In genomic region chr17:60142872-60143499, GRCh38 we compare ENCODE assay signal across 9 cellular contexts. TPM values are rescaled to one million over a fixed set of nuclear protein-coding genes. Genes with fewer than 3 reads are reported as not detected.
DNase-seq lines count a peak whose midpoint lies in the region; ATAC-seq and TF ChIP-seq lines count a peak whose summit lies in the region.
"Had no signal": no experiment of that assay in that cellular context is flagged by ENCODE, and none has a peak within 500 bp of the region (broad histone marks: within the 10 kb centered on the region; RNA-seq: fewer than 3 reads in every experiment).

No MANE protein-coding gene starts in this region.

- peaks cover 0 to 2% (median 0%) of the 10 kb centered on the region in 5 donors for H3K9me3 Mint-ChIP-seq in CD8-positive, alpha-beta memory T cell
- no peaks in the 10 kb centered on the region for H3K9me3 Mint-ChIP-seq in MCF 10A (ENCODE audit: unreplicated experiment)

- H3K27ac Mint-ChIP-seq in CD8-positive, alpha-beta memory T cell = peak overlapping the region in 1 of 8 donors; percentile 17
- no peak overlapping the region for H3K27ac Mint-ChIP-seq in MCF 10A (ENCODE audit: low read depth, unreplicated experiment)
- H3K27ac Mint-ChIP-seq: activated naive CD8-positive, alpha-beta T cell had no signal

- no peak overlapping the region for H3K27ac ChIP-seq in CD8-positive, alpha-beta memory T cell (ENCODE audit: low read depth, low read length)
- no peak overlapping the region for H3K27ac ChIP-seq in HEK293 (ENCODE audit: extremely low read depth, low read depth, low read length)
- H3K27ac ChIP-seq in iPS-20b (ENCODE audit: low read length) = no peak overlapping the region
- H3K27ac ChIP-seq in smooth muscle cell (ENCODE audit: low read depth) = peak overlapping the region; percentile 56

- H3K36me3 Mint-ChIP-seq in CD8-positive, alpha-beta memory T cell = no peaks in the 10 kb centered on the region
- H3K36me3 Mint-ChIP-seq in MCF 10A (ENCODE audit: insufficient read depth, unreplicated experiment) = no peaks in the 10 kb centered on the region
- H3K36me3 Mint-ChIP-seq: activated naive CD8-positive, alpha-beta T cell had no signal

- H2AFZ ChIP-seq in smooth muscle cell (ENCODE audit: low read depth) = peak overlapping the region; percentile 37

- no peaks in the 10 kb centered on the region for H3F3A ChIP-seq in smooth muscle cell (ENCODE audit: low read depth)

- no peaks in the 10 kb centered on the region for H3K9me3 ChIP-seq in CD8-positive, alpha-beta memory T cell (ENCODE audit: low read length)
- H3K9me3 ChIP-seq in HEK293 (ENCODE audit: control insufficient read depth, insufficient read depth, low read depth, low read length) (no peaks in the 10 kb centered on the region), iPS-20b (ENCODE audit: insufficient read depth, low read depth, low read length) (no peaks in the 10 kb centered on the region; the same call in 1 of the 2 replicates), smooth muscle cell (replicated peaks; ENCODE audit: low read depth) (no peaks in the 10 kb centered on the region)

- no peaks in the 10 kb centered on the region for H4K20me1 ChIP-seq in smooth muscle cell (ENCODE audit: low read depth)

- no peak overlapping the region for H3K4me3 ChIP-seq in CD8-positive, alpha-beta memory T cell (ENCODE audit: low read length)
- H3K4me3 ChIP-seq in HEK293 (ENCODE audit: low read depth, low read length) (no peak overlapping the region), iPS-20b (ENCODE audit: low read length) (peak overlapping the region; percentile 66; the same call in 1 of the 2 replicates), smooth muscle cell (peak overlapping the region; percentile 50)

- peak overlapping the region in 2 of 7 donors; percentile 14 to 53 for H3K4me3 Mint-ChIP-seq in CD8-positive, alpha-beta memory T cell
- H3K4me3 Mint-ChIP-seq in MCF 10A (ENCODE audit: unreplicated experiment) = peak overlapping the region; percentile 71
- H3K4me3 Mint-ChIP-seq: activated naive CD8-positive, alpha-beta T cell had no signal

- WGBS in smooth muscle cell (ENCODE audit: low lambda C conversion rate) = 16% methylated on average over 10 of the region's 10 CpGs

- H3K36me3 ChIP-seq in CD8-positive, alpha-beta memory T cell (ENCODE audit: insufficient read depth, low read length) = no peaks in the 10 kb centered on the region
- H3K36me3 ChIP-seq in HEK293 (ENCODE audit: control insufficient read depth in 2 of 2, insufficient read depth in 1 of 2, low read length in 2 of 2) (no peaks in the 10 kb centered on the region), iPS-20b (ENCODE audit: insufficient read depth, low read depth, low read length) (no peaks in the 10 kb centered on the region), smooth muscle cell (ENCODE audit: low read depth) (no peaks in the 10 kb centered on the region)

- H3K79me2 ChIP-seq in smooth muscle cell (ENCODE audit: low read depth) = no peaks in the 10 kb centered on the region

- peaks cover 13 to 32% (median 18%) of the 10 kb centered on the region in 3 donors for H3K4me1 Mint-ChIP-seq in CD8-positive, alpha-beta memory T cell
- H3K4me1 Mint-ChIP-seq in MCF 10A (ENCODE audit: insufficient read depth, unreplicated experiment) = peaks cover 18% of the 10 kb centered on the region

- peaks cover 66 to 96% of the 10 kb centered on the region in 2 donors for H3K27me3 Mint-ChIP-seq in CD8-positive, alpha-beta memory T cell
- H3K27me3 Mint-ChIP-seq in MCF 10A (ENCODE audit: insufficient read depth, unreplicated experiment) = peaks cover 31% of the 10 kb centered on the region

- no peak for ATAC-seq in GM21717 (IDR thresholded peaks at IDR 0.05; ENCODE audit: unreplicated experiment)

- peaks cover 53% of the 10 kb centered on the region for H3K27me3 ChIP-seq in CD8-positive, alpha-beta memory T cell (ENCODE audit: insufficient read depth, low read length, poor library complexity, severe bottlenecking)
- H3K27me3 ChIP-seq in iPS-20b (ENCODE audit: insufficient read depth, low read length) (peaks cover 92% of the 10 kb centered on the region), smooth muscle cell (ENCODE audit: low read depth) (peaks cover 76% of the 10 kb centered on the region)

- H3K4me2 ChIP-seq in smooth muscle cell = peak overlapping the region; percentile 87

- peak; percentile 40 to 77 (median 53) for DNase-seq in CD8-positive, alpha-beta memory T cell
- DNase-seq in NCI-H2171 (lab: John Stamatoyannopoulos, UW) (peak; percentile 78), UCSD-AML1 (lab: John Stamatoyannopoulos, UW; ENCODE audit: unreplicated experiment) (peak; percentile 81), MCF 10A (ENCODE audit: unreplicated experiment) (peak; percentile 91), smooth muscle cell (lab: John Stamatoyannopoulos, UW; ENCODE audit: unreplicated experiment) (peak; percentile 46)

- intact Hi-C loops in MCF 10A (cut with micrococcal nuclease) = loop anchor here (1.0 to 10.0 kb wide), 2 partner anchors 92 to 293 kb away; no protein-coding TSS in a partner anchor

- no TSS peak for BruUV-seq in MCF 10A (replicated peaks; lab: Mats Ljungman, UMichigan)

- H3K9ac ChIP-seq in iPS-20b (ENCODE audit: low read depth, low read length) (peak overlapping the region; percentile 68; the same call in 1 of the 2 replicates), smooth muscle cell (ENCODE audit: low read depth) (no peak overlapping the region)

- peaks cover 6% of the 10 kb centered on the region for H3K4me1 ChIP-seq in CD8-positive, alpha-beta memory T cell (ENCODE audit: insufficient read depth, low read length)
- H3K4me1 ChIP-seq in HEK293 (ENCODE audit: control insufficient read depth, insufficient read depth, low read length) (peaks cover 4% of the 10 kb centered on the region), iPS-20b (ENCODE audit: insufficient read depth, low read length) (peaks cover 19% of the 10 kb centered on the region; the same call in 1 of the 2 replicates), smooth muscle cell (ENCODE audit: low read depth) (peaks cover 32% of the 10 kb centered on the region)

- peak; percentile 92 for TF ChIP-seq CTCF in HEK293 (tag by site-specific recombination; IDR thresholded peaks at IDR 0.05)
- TF ChIP-seq CTCF in MCF 10A (IDR thresholded peaks at IDR 0.05; ENCODE audit: unreplicated experiment) = peak; percentile 66
- TF ChIP-seq CTCF in smooth muscle cell (IDR thresholded peaks at IDR 0.05; ENCODE audit: borderline replicate concordance, insufficient read depth, poor library complexity, severe bottlenecking) = peak; percentile 74

- CTCF ChIA-PET in CD8-positive, alpha-beta memory T cell (lab: Charles Lee) = no interaction called here
- CTCF ChIA-PET in HEK293 (lab: Yijun Ruan, JAX) = interaction anchor here (0.6 to 2.1 kb wide), 27 partner anchors 8 to 497 kb away, joined by 3 to 16 read pairs (median 3); no protein-coding TSS in a partner anchor
- CTCF ChIA-PET in MCF 10A (lab: Yijun Ruan, JAX) = interaction anchor here (0.5 to 2.6 kb wide), 26 partner anchors 8 to 495 kb away, joined by 3 to 25 read pairs (median 3); no protein-coding TSS in a partner anchor

- POLR2A ChIA-PET in CD8-positive, alpha-beta memory T cell (lab: Charles Lee) = interaction anchor here (0.6 kb wide), 1 partner anchor 88 kb away, joined by 3 read pairs; no protein-coding TSS in a partner anchor
- POLR2A ChIA-PET in HEK293 (lab: Yijun Ruan, JAX) = interaction anchor here (0.6 to 1.0 kb wide), 2 partner anchors 14 to 15 kb away, joined by 4 to 7 read pairs; no protein-coding TSS in a partner anchor
- POLR2A ChIA-PET in MCF 10A (lab: Yijun Ruan, JAX) = interaction anchor here (0.9 to 2.1 kb wide), 4 partner anchors 11 to 131 kb away, joined by 3 to 5 read pairs (median 4); no protein-coding TSS in a partner anchor

TF ChIP-seq in HEK293, 187 proteins besides CTCF, POLR2A, EP300 and RAD21 (continues in another document):
- TF ChIP-seq ZSCAN18 (tag by site-specific recombination; IDR thresholded peaks at IDR 0.05) (no peak), ZNF639 (tag by site-specific recombination; IDR thresholded peaks at IDR 0.05) (0 out of 2 replicates have a peak, but pooled peaks have one; percentile 51), ZNF660 (tag by site-specific recombination; IDR thresholded peaks at IDR 0.05) (peak; percentile 16; the same call in 1 of the 2 replicates), ZNF362 (tag by site-specific recombination; IDR thresholded peaks at IDR 0.05) (peak; percentile 95)

RNA-seq across cellular contexts. Expression of gene CA4, which starts 6.8 kb away (rescaled TPM):
- total RNA-seq in CD8-positive, alpha-beta memory T cell = not detected
- not detected for polyA plus RNA-seq in CD8-positive, alpha-beta memory T cell
- total RNA-seq in MCF 10A (2022) (not detected in 2 replicates), smooth muscle cell (not detected in 2 replicates)
- polyA plus RNA-seq in smooth muscle cell = 0.87 TPM in 1 of 2 replicates, not detected in the other

Comparison
In these comparisons a context has a peak if more than half of its experiments do, and no peak if none do; other contexts are left out.
1. H3K4me3 ChIP-seq: peak in iPS-20b (single experiment) and smooth muscle cell (single experiment); none in CD8-positive, alpha-beta memory T cell (single experiment) and HEK293 (single experiment).
2. Peak in every context shown above with its lines, with median percentiles within 50 percentile points of each other: DNase-seq and CTCF ChIP-seq.